ENCODE assay signal across 1 cellular context in genomic region chr11:118443590-118444218, GRCh38.
TF ChIP-seq lines count a peak whose summit lies in the region.

No MANE protein-coding gene starts in this region.

TF ChIP-seq in GM23338, 12 proteins besides CTCF, POLR2A, EP300 and RAD21:
- no peak for TF ChIP-seq STAT1 (IDR thresholded peaks at IDR 0.05; ENCODE audit: unreplicated experiment)
- TF ChIP-seq ETS1 (IDR thresholded peaks at IDR 0.05) = no peak
- no peak for TF ChIP-seq NANOG (IDR thresholded peaks at IDR 0.05; ENCODE audit: borderline replicate concordance)
- TF ChIP-seq CREB1 (CRISPR knock-in tag; IDR thresholded peaks at IDR 0.05; ENCODE audit: low read depth) = no peak
- TF ChIP-seq ZNF114 (CRISPR knock-in tag; IDR thresholded peaks at IDR 0.05) = no peak
- no peak for TF ChIP-seq EZH2phosphoT487 (IDR thresholded peaks at IDR 0.05; ENCODE audit: unreplicated experiment)
- no peak for TF ChIP-seq REST (IDR thresholded peaks at IDR 0.05; ENCODE audit: unreplicated experiment)
- TF ChIP-seq ZNF331 (CRISPR knock-in tag; IDR thresholded peaks at IDR 0.05; ENCODE audit: low read depth) = no peak
- no peak for TF ChIP-seq EZH2 (IDR thresholded peaks at IDR 0.05; ENCODE audit: low read depth, unreplicated experiment)
- TF ChIP-seq POLR2AphosphoS5 (IDR thresholded peaks at IDR 0.05; ENCODE audit: low read depth) = no peak
- no peak for TF ChIP-seq ZNF462 (CRISPR knock-in tag; IDR thresholded peaks at IDR 0.05)
- TF ChIP-seq JUNB (IDR thresholded peaks at IDR 0.05; ENCODE audit: unreplicated experiment) = no peak
